Comparison of ENCODE assay signal across 15 cellular contexts in genomic region chr12:58172433-58173073, GRCh38.
DNase-seq lines count a peak whose midpoint lies in the region; ATAC-seq and TF ChIP-seq lines count a peak whose summit lies in the region.
"Had no signal": no experiment of that assay in that cellular context is flagged by ENCODE, and none has a peak within 500 bp of the region (broad histone marks: within the 10 kb centered on the region; RNA-seq: fewer than 3 reads in every experiment).

No MANE protein-coding gene starts in this region.

- H3K36me3 ChIP-seq in esophagus muscularis mucosa: no peaks in the 10 kb centered on the region
- H3K36me3 ChIP-seq in neural progenitor cell: no peaks in the 10 kb centered on the region
- H3K36me3 ChIP-seq: BLaER1 had no signal

- DNase-seq in esophagus muscularis mucosa (ENCODE audit: extremely low spot score) (no peak), neural progenitor cell (ENCODE audit: low spot score) (no peak), progenitor cell of endocrine pancreas (ENCODE audit: low spot score, unreplicated experiment) (no peak), SIG-M5 (lab: John Stamatoyannopoulos, UW) (no peak)
- no peak for DNase-seq in stimulated activated naive CD4-positive, alpha-beta T cell treated with Interleukin-2 at 50 U/mL for 16 hours (lab: John Stamatoyannopoulos, UW)
- DNase-seq: 8988T; AML-193; CD4-positive, CD25-positive, alpha-beta regulatory T cell; DMS53; GF-D8 had no signal

- H3K27me3 ChIP-seq in esophagus muscularis mucosa (no peaks in the 10 kb centered on the region), neural progenitor cell (peaks cover 8% of the 10 kb centered on the region)
- H3K27me3 ChIP-seq: BLaER1 had no signal

- H3K36me3 Mint-ChIP-seq in neural progenitor cell (no peaks in the 10 kb centered on the region), progenitor cell of endocrine pancreas (ENCODE audit: insufficient read depth) (no peaks in the 10 kb centered on the region)
- H3K36me3 Mint-ChIP-seq: CD4-positive, CD25-positive, alpha-beta regulatory T cell had no signal

- whole genome bisulfite sequencing in esophagus muscularis mucosa: 92% methylated on average over 21 of the region's 21 CpGs

- no peak overlapping the region for H3K4me3 ChIP-seq in esophagus muscularis mucosa
- H3K4me3 ChIP-seq in neural progenitor cell: no peak overlapping the region
- H3K4me3 ChIP-seq: BLaER1, GM23248 had no signal

- no peak for TF ChIP-seq CTCF in C4-2B (conservative IDR thresholded peaks at IDR 0.05)
- TF ChIP-seq CTCF in esophagus muscularis mucosa (IDR thresholded peaks at IDR 0.05): no peak
- TF ChIP-seq CTCF in neural progenitor cell (IDR thresholded peaks at IDR 0.05): no peak
- no peak for TF ChIP-seq CTCF in progenitor cell of endocrine pancreas (IDR thresholded peaks at IDR 0.05; ENCODE audit: unreplicated experiment)

- intact Hi-C loops in esophagus muscularis mucosa (cut with DNase I): loop anchor here (10.0 kb wide), 1 partner anchor 122 kb away; no protein-coding TSS in a partner anchor

- H3K4me1 ChIP-seq in esophagus muscularis mucosa (peaks cover 0 to 51% (median 43%) of the 10 kb centered on the region in 4 donors), neural progenitor cell (peaks cover 7% of the 10 kb centered on the region)
- H3K4me1 ChIP-seq: BLaER1 had no signal

- H3K9ac ChIP-seq in neural progenitor cell: no peak overlapping the region
- H3K9ac ChIP-seq: BLaER1, GM23248 had no signal

- H3K27ac Mint-ChIP-seq in neural progenitor cell (peak overlapping the region; percentile 54), progenitor cell of endocrine pancreas (no peak overlapping the region)
- H3K27ac Mint-ChIP-seq: CD4-positive, CD25-positive, alpha-beta regulatory T cell had no signal

- no peaks in the 10 kb centered on the region for H3K9me3 ChIP-seq in esophagus muscularis mucosa
- H3K9me3 ChIP-seq in neural progenitor cell (ENCODE audit: low read depth): no peaks in the 10 kb centered on the region

- H3F3A ChIP-seq in neural progenitor cell (ENCODE audit: low read depth): no peaks in the 10 kb centered on the region

- H3K9me3 Mint-ChIP-seq in neural progenitor cell (no peaks in the 10 kb centered on the region), progenitor cell of endocrine pancreas (ENCODE audit: low read depth) (no peaks in the 10 kb centered on the region)

- no peak overlapping the region for H3K4me2 ChIP-seq in neural progenitor cell
- H3K4me2 ChIP-seq: BLaER1 had no signal

- no peaks in the 10 kb centered on the region for H3K79me2 ChIP-seq in neural progenitor cell (ENCODE audit: low read depth)

- TF ChIP-seq POLR2A in esophagus muscularis mucosa (IDR thresholded peaks at IDR 0.05; ENCODE audit: low read depth): no peak
- no peak for TF ChIP-seq POLR2A in GM18505 (IDR thresholded peaks at IDR 0.05; ENCODE audit: borderline replicate concordance, extremely low read depth, insufficient read depth, insufficient read length)

- H3K4me3 Mint-ChIP-seq in neural progenitor cell (no peak overlapping the region), progenitor cell of endocrine pancreas (ENCODE audit: low read depth) (no peak overlapping the region)
- H3K4me3 Mint-ChIP-seq: CD4-positive, CD25-positive, alpha-beta regulatory T cell had no signal

- H2AFZ ChIP-seq in neural progenitor cell (replicated peaks): no peak overlapping the region
- H2AFZ ChIP-seq: GM23248 had no signal

- H3K27ac ChIP-seq in C4-2B (peak overlapping the region; percentile 6; the same call in 1 of the 2 replicates), esophagus muscularis mucosa (replicated peaks in 1 of 4) (peak overlapping the region; percentile 20 to 60 (median 56)), neural progenitor cell (no peak overlapping the region)
- H3K27ac ChIP-seq: BLaER1, GM23248 had no signal

- ATAC-seq in SK-N-SH treated with all-trans-retinoic acid at 6 μM for 48 hours (peak; percentile 24; the same call in 1 of the 3 replicates), GM18505 (IDR thresholded peaks at IDR 0.05; ENCODE audit: unreplicated experiment) (no peak)

- no peaks in the 10 kb centered on the region for H4K20me1 ChIP-seq in neural progenitor cell (ENCODE audit: low read depth)
- H4K20me1 ChIP-seq: BLaER1 had no signal

- TF ChIP-seq EP300 in esophagus muscularis mucosa (IDR thresholded peaks at IDR 0.05): no peak

- H3K4me1 Mint-ChIP-seq in neural progenitor cell (peaks cover 5% of the 10 kb centered on the region), progenitor cell of endocrine pancreas (ENCODE audit: low read depth) (peaks cover 2% of the 10 kb centered on the region)
- H3K4me1 Mint-ChIP-seq: CD4-positive, CD25-positive, alpha-beta regulatory T cell had no signal

- no peaks in the 10 kb centered on the region for H3K27me3 Mint-ChIP-seq in neural progenitor cell (ENCODE audit: insufficient read depth, low read depth)
- H3K27me3 Mint-ChIP-seq in progenitor cell of endocrine pancreas: peaks cover 8% of the 10 kb centered on the region

TF ChIP-seq in SK-N-SH treated with all-trans-retinoic acid at 6 μM for 48 hours, 23 proteins besides CTCF, POLR2A, EP300 and RAD21:
- TF ChIP-seq BACH2 (CRISPR knock-in tag; IDR thresholded peaks at IDR 0.05; ENCODE audit: borderline replicate concordance): no peak
- no peak for TF ChIP-seq TSHZ2 (CRISPR knock-in tag; IDR thresholded peaks at IDR 0.05)
- no peak for TF ChIP-seq GLIS3 (CRISPR knock-in tag; IDR thresholded peaks at IDR 0.05)
- no peak for TF ChIP-seq PPARA (CRISPR knock-in tag; IDR thresholded peaks at IDR 0.05; ENCODE audit: borderline replicate concordance)
- TF ChIP-seq ARNTL (CRISPR knock-in tag; IDR thresholded peaks at IDR 0.05; ENCODE audit: borderline replicate concordance, low read depth): no peak
- no peak for TF ChIP-seq SNAI2 (CRISPR knock-in tag; IDR thresholded peaks at IDR 0.05)
- TF ChIP-seq CSDC2 (CRISPR knock-in tag; IDR thresholded peaks at IDR 0.05): no peak
- no peak for TF ChIP-seq ZC3H10 (CRISPR knock-in tag; IDR thresholded peaks at IDR 0.05)
- no peak for TF ChIP-seq ZNF70 (CRISPR knock-in tag; IDR thresholded peaks at IDR 0.05)
- TF ChIP-seq ZNF8 (CRISPR knock-in tag; IDR thresholded peaks at IDR 0.05): no peak
- TF ChIP-seq CREB5 (CRISPR knock-in tag; IDR thresholded peaks at IDR 0.05; ENCODE audit: low read depth): no peak
- no peak for TF ChIP-seq PATZ1 (CRISPR knock-in tag; IDR thresholded peaks at IDR 0.05; ENCODE audit: borderline replicate concordance)
- no peak for TF ChIP-seq ZFP30 (CRISPR knock-in tag; IDR thresholded peaks at IDR 0.05)
- no peak for TF ChIP-seq TOX (CRISPR knock-in tag; IDR thresholded peaks at IDR 0.05; ENCODE audit: borderline replicate concordance)
- TF ChIP-seq ISL1 (CRISPR knock-in tag; IDR thresholded peaks at IDR 0.05): no peak
- no peak for TF ChIP-seq ZFP3 (CRISPR knock-in tag; IDR thresholded peaks at IDR 0.05)
